24 cellular contexts compared by ENCODE assay signal in genomic region chr5:132054031-132054696, GRCh38. TPM values are rescaled to one million over a fixed set of nuclear protein-coding genes. Genes with fewer than 3 reads are reported as not detected.
DNase-seq lines count a peak whose midpoint lies in the region; ATAC-seq and TF ChIP-seq lines count a peak whose summit lies in the region.
"Had no signal": no experiment of that assay in that cellular context is flagged by ENCODE, and none has a peak within 500 bp of the region (broad histone marks: within the 10 kb centered on the region; RNA-seq: fewer than 3 reads in every experiment).

No MANE protein-coding gene starts in this region.

- peaks cover 83% of the 10 kb centered on the region for H3K27me3 Mint-ChIP-seq in activated naive CD4-positive, alpha-beta T cell treated with anti-CD3 and anti-CD28 coated beads, Interleukin-2, amount 10 ng/mL, durations not matched to agents 7 days and 5 days
- H3K27me3 Mint-ChIP-seq in T-helper 17 cell: peaks cover 10% of the 10 kb centered on the region

- H3K4me3 ChIP-seq in right atrium auricular region: no peak overlapping the region
- H3K4me3 ChIP-seq: MG63 had no signal

- no peak for ATAC-seq in T-helper 17 cell
- no peak for ATAC-seq in sciatic nerve
- ATAC-seq in HG03045 (IDR thresholded peaks at IDR 0.05; ENCODE audit: unreplicated experiment): no peak
- no peak for ATAC-seq in HG03025 (IDR thresholded peaks at IDR 0.05; ENCODE audit: low FRiP score, unreplicated experiment)
- no peak for ATAC-seq in GM21381 (IDR thresholded peaks at IDR 0.05; ENCODE audit: unreplicated experiment)
- ATAC-seq: WTC11 had no signal

- intact Hi-C loops in sciatic nerve (cut with DNase I): no loop called here

- H3K36me3 ChIP-seq in right atrium auricular region: no peaks in the 10 kb centered on the region
- H3K36me3 ChIP-seq: MG63 had no signal

- H3K9me3 Mint-ChIP-seq in activated naive CD4-positive, alpha-beta T cell treated with anti-CD3 and anti-CD28 coated beads, Interleukin-2, amount 10 ng/mL, durations not matched to agents 7 days and 5 days: no peaks in the 10 kb centered on the region
- H3K9me3 Mint-ChIP-seq: IgD-negative memory B cell, naive B cell, WTC11 had no signal

- no peak for TF ChIP-seq CTCF in right atrium auricular region (IDR thresholded peaks at IDR 0.05)

- H3K4me1 Mint-ChIP-seq in activated naive CD4-positive, alpha-beta T cell treated with anti-CD3 and anti-CD28 coated beads, Interleukin-2, amount 10 ng/mL, durations not matched to agents 7 days and 5 days: peaks cover 39% of the 10 kb centered on the region
- peaks cover 48% of the 10 kb centered on the region for H3K4me1 Mint-ChIP-seq in T-helper 17 cell
- H3K4me1 Mint-ChIP-seq: IgD-negative memory B cell, naive B cell, WTC11 had no signal

- H3K4me1 ChIP-seq in right atrium auricular region: no peaks in the 10 kb centered on the region

- H3K27ac ChIP-seq in right atrium auricular region: no peak overlapping the region

- no peak overlapping the region for H3K4me3 Mint-ChIP-seq in activated naive CD4-positive, alpha-beta T cell treated with anti-CD3 and anti-CD28 coated beads, Interleukin-2, amount 10 ng/mL, durations not matched to agents 7 days and 5 days
- H3K4me3 Mint-ChIP-seq in T-helper 17 cell: no peak overlapping the region
- H3K4me3 Mint-ChIP-seq: IgD-negative memory B cell, WTC11 had no signal

- no peak overlapping the region for H3K27ac Mint-ChIP-seq in activated naive CD4-positive, alpha-beta T cell treated with anti-CD3 and anti-CD28 coated beads, Interleukin-2, amount 10 ng/mL, durations not matched to agents 7 days and 5 days
- H3K27ac Mint-ChIP-seq in T-helper 17 cell: peak overlapping the region; percentile 83
- H3K27ac Mint-ChIP-seq: naive B cell, WTC11 had no signal

- no peaks in the 10 kb centered on the region for H3K36me3 Mint-ChIP-seq in activated naive CD4-positive, alpha-beta T cell treated with anti-CD3 and anti-CD28 coated beads, Interleukin-2, amount 10 ng/mL, durations not matched to agents 7 days and 5 days
- H3K36me3 Mint-ChIP-seq in T-helper 17 cell (ENCODE audit: low read depth): no peaks in the 10 kb centered on the region
- H3K36me3 Mint-ChIP-seq: IgD-negative memory B cell, naive B cell, WTC11 had no signal

- DNase-seq in activated naive CD4-positive, alpha-beta T cell treated with anti-CD3 and anti-CD28 coated beads, Interleukin-2, amount 10 ng/mL, durations not matched to agents 7 days and 5 days: peak; percentile 11
- DNase-seq in activated naive CD4-positive, alpha-beta T cell (lab: John Stamatoyannopoulos, UW): no peak
- DNase-seq in T-helper 17 cell (no peak), right atrium auricular region (ENCODE audit: low spot score) (peak; percentile 49), sciatic nerve (ENCODE audit: low spot score) (peak; percentile 38)
- DNase-seq: activated effector memory CD4-positive, alpha-beta T cell treated with Interleukin-2 at 50 U/mL for 16 hours; amygdala; C1 segment of cervical spinal cord; DMS153; HCEC 1CT; mammary epithelial cell; MG63; naive B cell; NCI-H748 treated with DMSO at 0.1 percent for 48 hours; SIG-M5; stimulated activated CD4-positive, alpha-beta T cell treated with anti-CD3 and anti-CD28 coated beads, Interleukin-4, amount 100 ng/mL, for 24 hours had no signal

- H3K9me3 ChIP-seq in T-helper 17 cell (ENCODE audit: control insufficient read depth, low read length, poor library complexity, severe bottlenecking) (no peaks in the 10 kb centered on the region), right atrium auricular region (no peaks in the 10 kb centered on the region)
- H3K9me3 ChIP-seq: MG63 had no signal

- CTCF ChIA-PET in activated naive CD4-positive, alpha-beta T cell treated with anti-CD3 and anti-CD28 coated beads, Interleukin-2, amount 10 ng/mL, durations not matched to agents 7 days and 5 days (lab: Charles Lee): interaction anchor here (1.3 to 1.7 kb wide), 3 partner anchors 9 to 47 kb away, joined by 3 to 8 read pairs (median 6); no protein-coding TSS in a partner anchor

- no peaks in the 10 kb centered on the region for H3K27me3 ChIP-seq in right atrium auricular region
- H3K27me3 ChIP-seq: MG63 had no signal

RNA-seq across cellular contexts. Expression of gene IL3, which starts 6.3 kb away (rescaled TPM):
- total RNA-seq in T-helper 17 cell: not detected
- total RNA-seq in right atrium auricular region: not detected
- total RNA-seq in sciatic nerve: not detected
- total RNA-seq: cerebellum, mammary epithelial cell, skeletal muscle tissue, subcutaneous adipose tissue, WTC11 had no signal

RNA-seq across cellular contexts. Expression of gene CSF2, which starts 19.4 kb away (rescaled TPM):
- total RNA-seq in T-helper 17 cell: not detected
- not detected for total RNA-seq in right atrium auricular region
- not detected for total RNA-seq in sciatic nerve
- total RNA-seq: cerebellum, skeletal muscle tissue, subcutaneous adipose tissue, WTC11 had no signal

RNA-seq across cellular contexts. Expression of gene ACSL6, which starts 42.7 kb away (rescaled TPM):
- 10 to 100 TPM; 18.0 to 22.2 TPM for total RNA-seq in T-helper 17 cell
- total RNA-seq in right atrium auricular region: 1 to 10 TPM in 1 of 2 donors, under 1 TPM in 1; 0.71 to 1.6 TPM
- total RNA-seq in sciatic nerve: 3.3 TPM

Comparison
In these comparisons a context has a peak if more than half of its experiments do, and no peak if none do; other contexts are left out.
1. DNase-seq: peak in activated naive CD4-positive, alpha-beta T cell treated with anti-CD3 and anti-CD28 coated beads, Interleukin-2, amount 10 ng/mL, durations not matched to agents 7 days and 5 days (single experiment), right atrium auricular region (single experiment) and sciatic nerve (single experiment); none in activated naive CD4-positive, alpha-beta T cell (0 of 4) and T-helper 17 cell (0 of 3).